In genomic region chr7:77799078-77799964, GRCh38 we compare ENCODE assay signal across 8 cellular contexts. TPM values are rescaled to one million over a fixed set of nuclear protein-coding genes. Genes with fewer than 3 reads are reported as not detected.
A peak's percentile ranks its signal among the peaks of the same experiment; 100 is the strongest.
DNase-seq lines count a peak whose midpoint lies in the region; FAIRE-seq and TF ChIP-seq lines count a peak whose summit lies in the region.

No MANE protein-coding gene starts in this region.

- no peak for TF ChIP-seq EP300 in SK-N-SH (IDR thresholded peaks at IDR 0.05; ENCODE audit: borderline replicate concordance in 1 of 2, low read depth in 1 of 2, low read length in 1 of 2)

- peaks cover 52 to 73% (median 56%) of the 10 kb centered on the region in 3 donors for H3K4me1 Mint-ChIP-seq in IgD-negative memory B cell

- H3K4me3 Mint-ChIP-seq in IgD-negative memory B cell: peak overlapping the region; percentile 96 to 99 (median 97)

- H4K20me1 ChIP-seq in SK-N-SH (ENCODE audit: insufficient read depth): 0 out of 2 replicates have a peak, but pooled peaks cover 4% of the 10 kb centered on the region

- H3K4me1 ChIP-seq in SK-N-SH (ENCODE audit: control insufficient read depth in 1 of 2, insufficient read depth in 2 of 2, low read depth in 1 of 2, low read length in 1 of 2): peaks cover 9 to 18% of the 10 kb centered on the region in 2 experiments; a peak in 3 of 4 replicates

- TF ChIP-seq CTCF in SK-N-SH (IDR thresholded peaks at IDR 0.05): peak; percentile 21; the same call in 1 of the 2 replicates
- TF ChIP-seq CTCF in retinal pigment epithelial cell (conservative IDR thresholded peaks at IDR 0.05; ENCODE audit: low read depth, low read length): no peak

- H3F3A ChIP-seq in SK-N-SH (replicated peaks; ENCODE audit: insufficient read depth): peaks cover 18% of the 10 kb centered on the region

- H3K9me3 ChIP-seq in SK-N-SH: no peaks in the 10 kb centered on the region

- peak overlapping the region; percentile 76 to 87 for H3K4me3 ChIP-seq in SK-N-SH (ENCODE audit: low read depth in 2 of 2, low read length in 1 of 2)
- peak overlapping the region; percentile 81 for H3K4me3 ChIP-seq in retinal pigment epithelial cell (ENCODE audit: low read length)

- CTCF ChIA-PET in SK-N-SH (lab: Yijun Ruan, JAX): interaction anchor here (0.7 to 3.0 kb wide), 22 partner anchors 11 to 971 kb away, joined by 3 to 9 read pairs (median 4); no protein-coding TSS in a partner anchor

- H3K27ac ChIP-seq in SK-N-SH (ENCODE audit: low read depth in 2 of 2, low read length in 1 of 2): peak overlapping the region; percentile 74 to 92

- peak overlapping the region; percentile 79 for H3K9ac ChIP-seq in SK-N-SH

- no peak for FAIRE-seq in H54 (lab: Jason Lieb, UNC)

- H3K4me2 ChIP-seq in SK-N-SH: peak overlapping the region; percentile 84

- 3% methylated on average over 37 of the region's 55 CpGs for WGBS in SK-N-SH (ENCODE audit: low lambda C conversion rate)

- H3K36me3 Mint-ChIP-seq in IgD-negative memory B cell: no peaks in the 10 kb centered on the region

- no peaks in the 10 kb centered on the region for H3K9me2 ChIP-seq in SK-N-SH

- H3K9me3 Mint-ChIP-seq in IgD-negative memory B cell: no peaks in the 10 kb centered on the region

- TF ChIP-seq RAD21 in SK-N-SH (IDR thresholded peaks at IDR 0.05; ENCODE audit: low read length): no peak; the same call in 1 of the 2 replicates

- POLR2A ChIA-PET in SK-N-SH (lab: Yijun Ruan, JAX): interaction anchor here (1.0 to 1.4 kb wide), 3 partner anchors 14 to 102 kb away, joined by 3 to 7 read pairs (median 3); partner anchors contain the start of gene RSBN1L

- no peak for TF ChIP-seq POLR2A in H54 (IDR thresholded peaks at IDR 0.05; ENCODE audit: low read depth, low read length)

- peaks cover 5 to 11% of the 10 kb centered on the region in 2 experiments for H3K36me3 ChIP-seq in SK-N-SH (replicated peaks in 1 of 2; ENCODE audit: control insufficient read depth in 1 of 2, insufficient read depth in 2 of 2, low read length in 1 of 2)

- H3K79me2 ChIP-seq in SK-N-SH (ENCODE audit: insufficient read depth): peaks cover 92% of the 10 kb centered on the region

- no peaks in the 10 kb centered on the region for H3K27me3 ChIP-seq in SK-N-SH (ENCODE audit: insufficient read depth)

- peak overlapping the region; percentile 88 for H2AFZ ChIP-seq in SK-N-SH (ENCODE audit: low read depth)

- DNase-seq in activated effector memory CD4-positive, alpha-beta T cell treated with anti-CD3 and anti-CD28 coated beads, Interleukin-2, amount 50 U/mL, for 16 hours: peak; percentile 76
- no peak for DNase-seq in activated effector memory CD4-positive, alpha-beta T cell treated with Interleukin-2 at 50 U/mL for 16 hours
- peak; percentile 79 for DNase-seq in SK-N-SH
- DNase-seq in astrocyte of the hippocampus (ENCODE audit: low read depth, low spot score): peak; percentile 64
- DNase-seq in hypothalamus (lab: John Stamatoyannopoulos, UW): peak in 40 of 51 donors; percentile 8 to 60 (median 40)
- DNase-seq in retinal pigment epithelial cell (ENCODE audit: low read depth): no peak
- DNase-seq in H54 (ENCODE audit: insufficient read length, low spot score): no peak

- H3K27ac Mint-ChIP-seq in IgD-negative memory B cell: peak overlapping the region; percentile 90 to 98 (median 93)

- no peaks in the 10 kb centered on the region for H3K27me3 Mint-ChIP-seq in IgD-negative memory B cell

TF ChIP-seq in SK-N-SH, 30 proteins besides CTCF, POLR2A, EP300 and RAD21:
- TF ChIP-seq FOXJ3 (CRISPR knock-in tag; IDR thresholded peaks at IDR 0.05) (no peak), SMC3 (IDR thresholded peaks at IDR 0.05; ENCODE audit: low read depth, low read length) (no peak), REST (IDR thresholded peaks at IDR 0.05; ENCODE audit: low read depth, low read length) (0 out of 2 replicates have a peak, but pooled peaks have one; percentile 15), YY1 (IDR thresholded peaks at IDR 0.05; ENCODE audit: low read depth) (no peak; the same call in 1 of the 2 replicates), JUND (IDR thresholded peaks at IDR 0.05) (no peak), RXRA (IDR thresholded peaks at IDR 0.05; ENCODE audit: borderline replicate concordance, low read depth) (no peak), POLR2AphosphoS5 (IDR thresholded peaks at IDR 0.05; ENCODE audit: low read depth, low read length) (no peak), RCOR1 (IDR thresholded peaks at IDR 0.05; ENCODE audit: low read length) (no peak), GATA2 (CRISPR knock-in tag; IDR thresholded peaks at IDR 0.05) (no peak), NRF1 (IDR thresholded peaks at IDR 0.05; ENCODE audit: low read depth, low read length) (no peak), TEAD4 (IDR thresholded peaks at IDR 0.05; ENCODE audit: borderline replicate concordance, insufficient read depth) (no peak), FOSL2 (IDR thresholded peaks at IDR 0.05; ENCODE audit: borderline replicate concordance, low read depth) (no peak), MAX (IDR thresholded peaks at IDR 0.05; ENCODE audit: low read depth) (peak; percentile 62), CHD2 (IDR thresholded peaks at IDR 0.05; ENCODE audit: low read length, partially characterized antibody) (peak; percentile 43), SIN3A (IDR thresholded peaks at IDR 0.05; ENCODE audit: borderline replicate concordance, low read depth, low read length) (0 out of 2 replicates have a peak, but pooled peaks have one; percentile 64), TAF1 (IDR thresholded peaks at IDR 0.05; ENCODE audit: borderline replicate concordance, low read depth, low read length) (no peak), MXI1 (IDR thresholded peaks at IDR 0.05; ENCODE audit: low read depth, low read length) (peak; percentile 93), NFIC (IDR thresholded peaks at IDR 0.05; ENCODE audit: borderline replicate concordance) (no peak)
- TF ChIP-seq, protein P1, sequence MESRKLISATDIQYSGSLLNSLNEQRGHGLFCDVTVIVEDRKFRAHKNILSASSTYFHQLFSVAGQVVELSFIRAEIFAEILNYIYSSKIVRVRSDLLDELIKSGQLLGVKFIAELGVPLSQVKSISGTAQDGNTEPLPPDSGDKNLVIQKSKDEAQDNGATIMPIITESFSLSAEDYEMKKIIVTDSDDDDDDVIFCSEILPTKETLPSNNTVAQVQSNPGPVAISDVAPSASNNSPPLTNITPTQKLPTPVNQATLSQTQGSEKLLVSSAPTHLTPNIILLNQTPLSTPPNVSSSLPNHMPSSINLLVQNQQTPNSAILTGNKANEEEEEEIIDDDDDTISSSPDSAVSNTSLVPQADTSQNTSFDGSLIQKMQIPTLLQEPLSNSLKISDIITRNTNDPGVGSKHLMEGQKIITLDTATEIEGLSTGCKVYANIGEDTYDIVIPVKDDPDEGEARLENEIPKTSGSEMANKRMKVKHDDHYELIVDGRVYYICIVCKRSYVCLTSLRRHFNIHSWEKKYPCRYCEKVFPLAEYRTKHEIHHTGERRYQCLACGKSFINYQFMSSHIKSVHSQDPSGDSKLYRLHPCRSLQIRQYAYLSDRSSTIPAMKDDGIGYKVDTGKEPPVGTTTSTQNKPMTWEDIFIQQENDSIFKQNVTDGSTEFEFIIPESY (IDR thresholded peaks at IDR 0.05; ENCODE audit: borderline replicate concordance, low read depth): no peak; the same call in 1 of the 2 replicates

RNA-seq across cellular contexts. Expression of gene PHTF2, which starts 0.7 kb away (rescaled TPM):
- polyA plus RNA-seq in IgD-negative memory B cell (23.3 TPM), SK-N-SH (2012; rRNA removed) (21.2 and 29.1 TPM in 2 replicates)
- polyA plus RNA-seq in SK-N-SH (2012; cell fraction: cytosol; rRNA removed): 34.7 and 36.5 TPM in 2 replicates
- 7.9 and 20.6 TPM in 2 replicates for polyA plus RNA-seq in SK-N-SH (2012; cell fraction: nucleus; rRNA removed)

RNA-seq across cellular contexts. Expression of gene TMEM60, which starts 1.1 kb away (rescaled TPM):
- polyA plus RNA-seq in IgD-negative memory B cell: 40.7 TPM
- polyA plus RNA-seq in SK-N-SH (2012; rRNA removed): 24.8 and 32.5 TPM in 2 replicates
- 42.4 and 57.3 TPM in 2 replicates for polyA plus RNA-seq in SK-N-SH (2012; cell fraction: cytosol; rRNA removed)
- polyA plus RNA-seq in SK-N-SH (2012; cell fraction: nucleus; rRNA removed): 4.2 and 9.1 TPM in 2 replicates

Comparison
In these comparisons a context has a peak if more than half of its experiments do, and no peak if none do; other contexts are left out.
1. DNase-seq: peak in activated effector memory CD4-positive, alpha-beta T cell treated with anti-CD3 and anti-CD28 coated beads, Interleukin-2, amount 50 U/mL, for 16 hours (single experiment), SK-N-SH (single experiment), astrocyte of the hippocampus (single experiment) and hypothalamus (40 of 51); none in activated effector memory CD4-positive, alpha-beta T cell treated with Interleukin-2 at 50 U/mL for 16 hours (single experiment), retinal pigment epithelial cell (single experiment) and H54 (single experiment).